ENCODE assay signal across 16 cellular contexts in the genomic region with DNA sequence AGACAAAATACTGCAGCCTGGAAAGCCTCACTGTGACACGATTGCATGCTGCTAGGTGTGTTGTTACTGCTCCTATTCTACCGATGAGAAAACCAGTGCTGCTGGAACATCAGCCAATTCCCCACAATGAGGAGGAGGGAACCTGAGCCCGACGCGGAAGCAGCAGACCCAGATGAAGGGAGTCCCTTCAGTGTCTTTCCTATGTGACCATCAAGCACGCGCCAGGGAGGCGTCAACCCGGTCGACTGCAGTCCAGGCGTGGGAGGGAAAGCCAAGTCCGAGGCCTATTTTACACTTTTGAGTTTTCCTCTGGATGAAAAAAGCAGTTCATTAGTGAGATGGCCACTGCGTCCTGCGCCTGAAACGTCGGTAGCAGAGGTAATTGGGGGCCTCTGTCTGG.
DNase-seq lines count a peak whose midpoint lies in the region; ATAC-seq, FAIRE-seq and TF ChIP-seq lines count a peak whose summit lies in the region.
"Had no signal": no experiment of that assay in that cellular context is flagged by ENCODE, and none has a peak within 500 bp of the region (broad histone marks: within the 10 kb centered on the region; RNA-seq: fewer than 3 reads in every experiment).

No MANE protein-coding gene starts in this region.

- H3K4me2 ChIP-seq in K562 (ENCODE audit: insufficient read depth, low read length), result no peak overlapping the region

- POLR2A ChIA-PET in K562 (lab: Yijun Ruan, JAX), result no interaction called here

- H3K4me3 ChIP-seq in K562 (no peak overlapping the region), stomach (no peak overlapping the region), esophagus squamous epithelium (no peak overlapping the region)

- H3K9me3 ChIP-seq in K562 (replicated peaks; ENCODE audit: control insufficient read depth, insufficient read depth, low read depth, low read length) (no peaks in the 10 kb centered on the region), stomach (no peaks in the 10 kb centered on the region), esophagus squamous epithelium (no peaks in the 10 kb centered on the region)

- WGBS in K562 (ENCODE audit: insufficient coverage, low coverage, missing lambda C conversion rate), result 0% methylated on average over 16 of the region's 16 CpGs
- WGBS in stomach, 5 donors, result 70 to 83% (median 77%) methylated on average over 16 of the region's 16 CpGs
- WGBS in esophagus squamous epithelium, 2 donors, result 67 to 72% methylated on average over 12 to 16 of the region's 16 CpGs

- H3K79me2 ChIP-seq in K562 (ENCODE audit: control insufficient read depth, insufficient read depth, low read length), result no peaks in the 10 kb centered on the region

- TF ChIP-seq EP300 in K562 (IDR thresholded peaks at IDR 0.05; ENCODE audit: low read length) (no peak), stomach (IDR thresholded peaks at IDR 0.05) (no peak)

- no peak for FAIRE-seq in K562 (lab: Jason Lieb, UNC)
- FAIRE-seq: G401.6, GM12891, GM19239 had no signal

- H3K27ac ChIP-seq in K562 (ENCODE audit: extremely low read depth, low read depth, low read length) (no peak overlapping the region), stomach (no peak overlapping the region), esophagus squamous epithelium (no peak overlapping the region)

- H3K4me1 ChIP-seq in K562 (replicated peaks in 1 of 2; ENCODE audit: control insufficient read depth in 2 of 2, insufficient read depth in 2 of 2, low read length in 2 of 2) (no peaks in the 10 kb centered on the region), stomach (no peaks in the 10 kb centered on the region), esophagus squamous epithelium (peaks cover 0 to 6% (median 0%) of the 10 kb centered on the region in 3 donors)

- H3K36me3 ChIP-seq in K562 (ENCODE audit: control insufficient read depth, insufficient read depth, low read length) (no peaks in the 10 kb centered on the region), stomach (no peaks in the 10 kb centered on the region), esophagus squamous epithelium (no peaks in the 10 kb centered on the region)

- BruUV-seq in K562 (replicated peaks; lab: Mats Ljungman, UMichigan), result no TSS peak

- TF ChIP-seq POLR2A in K562 (conservative IDR thresholded peaks at IDR 0.05) (no peak), stomach (IDR thresholded peaks at IDR 0.05) (no peak), esophagus squamous epithelium (IDR thresholded peaks at IDR 0.05) (no peak)

- DNase-seq in activated effector memory CD4-positive, alpha-beta T cell treated with anti-CD3 and anti-CD28 coated beads, Interleukin-2, amount 50 U/mL, for 16 hours, result peak; percentile 57
- no peak for DNase-seq in activated effector memory CD4-positive, alpha-beta T cell treated with Interleukin-2 at 50 U/mL for 16 hours
- DNase-seq in K562 (ENCODE audit: extremely low read depth in 1 of 4, low spot score in 3 of 4) (no peak), mesenteric fat pad (ENCODE audit: low spot score) (peak; percentile 60), stomach (peak; percentile 20), ACHN (no peak), esophagus squamous epithelium (lab: John Stamatoyannopoulos, UW) (no peak)
- DNase-seq: C1 segment of cervical spinal cord; CD4-positive, alpha-beta T cell; DMS79; EL; IMR-90 had no signal

- H3K9me1 ChIP-seq in K562 (ENCODE audit: control insufficient read depth, insufficient read depth, low read length), result no peaks in the 10 kb centered on the region

- in situ Hi-C loops in K562 (cut with MboI), result no loop called here
- in situ Hi-C loops in ACHN (cut with HindIII; ENCODE audit: low pct_ligation_motif_present, low pct_unique_long_range_greater_than_20kb, low sequenced_read_pairs), result no loop called here

- no peak for TF ChIP-seq RAD21 in K562 (CRISPR knock-in tag; conservative IDR thresholded peaks at IDR 0.05 in 1 of 2, IDR thresholded peaks at IDR 0.05 in 1 of 2)

- intact Hi-C loops in K562 (cut with micrococcal nuclease) (no loop called here), stomach (cut with DNase I; ENCODE audit: low total_unique reads) (no loop called here), esophagus squamous epithelium (cut with DNase I) (no loop called here)

- H3K27me3 ChIP-seq in K562 (ENCODE audit: control insufficient read depth in 2 of 2, insufficient read depth in 2 of 2, low read length in 2 of 2), result peaks cover 2 to 30% of the 10 kb centered on the region in 2 experiments; a peak in 4 of 5 replicates
- H3K27me3 ChIP-seq in stomach, result no peaks in the 10 kb centered on the region
- peaks cover 0 to 24% (median 0%) of the 10 kb centered on the region in 4 donors for H3K27me3 ChIP-seq in esophagus squamous epithelium

- no peak for ATAC-seq in K562
- no peak for ATAC-seq in GM18517 (IDR thresholded peaks at IDR 0.05; ENCODE audit: unreplicated experiment)

- peaks cover 4% of the 10 kb centered on the region; the same call in 1 of the 2 replicates for H4K20me1 ChIP-seq in K562 (replicated peaks; ENCODE audit: control insufficient read depth, insufficient read depth, low read length)

- CTCF ChIA-PET in K562 (lab: Yijun Ruan, JAX; ENCODE audit: low intra/inter-chr PET ratio), result no interaction called here

- no peak overlapping the region for H3K9ac ChIP-seq in K562 (ENCODE audit: insufficient read depth in 1 of 2, low read depth in 2 of 2, low read length in 2 of 2)

- TF ChIP-seq CTCF in K562 (IDR thresholded peaks at IDR 0.05 in 2 of 3, conservative IDR thresholded peaks at IDR 0.05 in 1 of 3; ENCODE audit: insufficient read depth in 2 of 3, low read depth in 1 of 3, low read length in 3 of 3), result no peak
- no peak for TF ChIP-seq CTCF in stomach (IDR thresholded peaks at IDR 0.05)
- TF ChIP-seq CTCF in esophagus squamous epithelium (IDR thresholded peaks at IDR 0.05), result no peak

- no peak overlapping the region for H2AFZ ChIP-seq in K562 (ENCODE audit: low read depth, low read length)

TF ChIP-seq in K562, 482 proteins besides CTCF, POLR2A, EP300 and RAD21:
- TF ChIP-seq SRSF9 (IDR thresholded peaks at IDR 0.05; ENCODE audit: borderline replicate concordance, low read depth, low read length), result no peak
- no peak for TF ChIP-seq MCM3 (IDR thresholded peaks at IDR 0.05)
- no peak for TF ChIP-seq TBL1XR1 (IDR thresholded peaks at IDR 0.05; ENCODE audit: low read length in 2 of 2)
- TF ChIP-seq L3MBTL2 (IDR thresholded peaks at IDR 0.05), result peak; percentile 46; the same call in 1 of the 2 replicates
- no peak for TF ChIP-seq POU5F1 (IDR thresholded peaks at IDR 0.05; ENCODE audit: borderline replicate concordance, low read depth, low read length, partially characterized antibody)
- TF ChIP-seq, protein P1, sequence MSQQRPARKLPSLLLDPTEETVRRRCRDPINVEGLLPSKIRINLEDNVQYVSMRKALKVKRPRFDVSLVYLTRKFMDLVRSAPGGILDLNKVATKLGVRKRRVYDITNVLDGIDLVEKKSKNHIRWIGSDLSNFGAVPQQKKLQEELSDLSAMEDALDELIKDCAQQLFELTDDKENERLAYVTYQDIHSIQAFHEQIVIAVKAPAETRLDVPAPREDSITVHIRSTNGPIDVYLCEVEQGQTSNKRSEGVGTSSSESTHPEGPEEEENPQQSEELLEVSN (IDR thresholded peaks at IDR 0.05; ENCODE audit: borderline replicate concordance in 1 of 2, extremely low read depth in 1 of 2, insufficient read depth in 1 of 2, insufficient read length in 1 of 2, low read depth in 1 of 2, low read length in 1 of 2, poor library complexity in 1 of 2, severe bottlenecking in 1 of 2), result peak in 1 of 2 experiments; percentile 59
- TF ChIP-seq COPS2 (conservative IDR thresholded peaks at IDR 0.05), result no peak
- TF ChIP-seq, protein P2, sequence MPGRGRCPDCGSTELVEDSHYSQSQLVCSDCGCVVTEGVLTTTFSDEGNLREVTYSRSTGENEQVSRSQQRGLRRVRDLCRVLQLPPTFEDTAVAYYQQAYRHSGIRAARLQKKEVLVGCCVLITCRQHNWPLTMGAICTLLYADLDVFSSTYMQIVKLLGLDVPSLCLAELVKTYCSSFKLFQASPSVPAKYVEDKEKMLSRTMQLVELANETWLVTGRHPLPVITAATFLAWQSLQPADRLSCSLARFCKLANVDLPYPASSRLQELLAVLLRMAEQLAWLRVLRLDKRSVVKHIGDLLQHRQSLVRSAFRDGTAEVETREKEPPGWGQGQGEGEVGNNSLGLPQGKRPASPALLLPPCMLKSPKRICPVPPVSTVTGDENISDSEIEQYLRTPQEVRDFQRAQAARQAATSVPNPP (IDR thresholded peaks at IDR 0.05; ENCODE audit: borderline replicate concordance, insufficient read depth, insufficient read length), result no peak

Comparison
In these comparisons a context has a peak if more than half of its experiments do, and no peak if none do; other contexts are left out.
1. DNase-seq: peak in activated effector memory CD4-positive, alpha-beta T cell treated with anti-CD3 and anti-CD28 coated beads, Interleukin-2, amount 50 U/mL, for 16 hours (single experiment), mesenteric fat pad (single experiment) and stomach (single experiment); none in activated effector memory CD4-positive, alpha-beta T cell treated with Interleukin-2 at 50 U/mL for 16 hours (single experiment), K562 (0 of 4), ACHN (single experiment) and esophagus squamous epithelium (single experiment).